Comparison of ENCODE assay signal across 8 cellular contexts in genomic region chr17:17476865-17477467, GRCh38. TPM values are rescaled to one million over a fixed set of nuclear protein-coding genes. Genes with fewer than 3 reads are reported as not detected.
DNase-seq lines count a peak whose midpoint lies in the region; ATAC-seq and TF ChIP-seq lines count a peak whose summit lies in the region.

TSS of gene MED9 (plus strand) at chr17:17477000. CDS start at chr17:17477042, 42 bp downstream.

- CTCF ChIA-PET in activated CD4-positive, alpha-beta T cell treated with anti-CD3 and anti-CD28 coated beads, Interleukin-2, amount 10 ng/mL, durations not matched to agents 7 days and 5 days (lab: Charles Lee) = no interaction called here

- H3K4me1 ChIP-seq in ACC112 (ENCODE audit: control insufficient read depth, insufficient read depth, low read length, unreplicated experiment) = peaks cover 16% of the 10 kb centered on the region

- no peak for TF ChIP-seq CTCF in coronary artery (IDR thresholded peaks at IDR 0.05)

- H3K27me3 ChIP-seq in ACC112 (ENCODE audit: insufficient read depth, low read length) = no peaks in the 10 kb centered on the region

- H3K27ac Mint-ChIP-seq in activated CD4-positive, alpha-beta T cell treated with anti-CD3 and anti-CD28 coated beads, Interleukin-2, amount 10 ng/mL, durations not matched to agents 7 days and 5 days = peak within 1 kb of the TSS; percentile 89

- H3K4me3 ChIP-seq in ACC112 (ENCODE audit: low read depth, low read length) (peak within 1 kb of the TSS; percentile 95), coronary artery (peak within 1 kb of the TSS; percentile 99)

- H3K79me2 ChIP-seq in ACC112 (ENCODE audit: control insufficient read depth, insufficient read depth, low read length, unreplicated experiment) = peaks cover 51% of the 10 kb centered on the region

- H3K27me3 Mint-ChIP-seq in activated CD4-positive, alpha-beta T cell treated with anti-CD3 and anti-CD28 coated beads, Interleukin-2, amount 10 ng/mL, durations not matched to agents 7 days and 5 days = peaks cover 14% of the 10 kb centered on the region

- H3K9me3 Mint-ChIP-seq in activated CD4-positive, alpha-beta T cell treated with anti-CD3 and anti-CD28 coated beads, Interleukin-2, amount 10 ng/mL, durations not matched to agents 7 days and 5 days = no peaks in the 10 kb centered on the region

- H3K36me3 Mint-ChIP-seq in activated CD4-positive, alpha-beta T cell treated with anti-CD3 and anti-CD28 coated beads, Interleukin-2, amount 10 ng/mL, durations not matched to agents 7 days and 5 days (ENCODE audit: low read depth) = peaks cover 10% of the 10 kb centered on the region

- intact Hi-C loops in left colon (cut with DNase I, micrococcal nuclease) = no loop called here

- peak within 1 kb of the TSS; percentile 19 for H2AFZ ChIP-seq in ACC112 (ENCODE audit: low read length, unreplicated experiment)

- ATAC-seq in GM18909 (IDR thresholded peaks at IDR 0.05; ENCODE audit: poor library complexity, unreplicated experiment) (peak; percentile 82), HG03354 (IDR thresholded peaks at IDR 0.05; ENCODE audit: poor library complexity, severe bottlenecking, unreplicated experiment) (peak; percentile 87), left colon (peak; percentile 99)

- peak within 1 kb of the TSS; percentile 95 for H3K4me3 Mint-ChIP-seq in activated CD4-positive, alpha-beta T cell treated with anti-CD3 and anti-CD28 coated beads, Interleukin-2, amount 10 ng/mL, durations not matched to agents 7 days and 5 days

- H3K27ac ChIP-seq in ACC112 (ENCODE audit: low read depth, low read length) (peak within 1 kb of the TSS; percentile 77), coronary artery (peak within 1 kb of the TSS; percentile 93 to 95)

- peaks cover 46% of the 10 kb centered on the region for H3K4me1 Mint-ChIP-seq in activated CD4-positive, alpha-beta T cell treated with anti-CD3 and anti-CD28 coated beads, Interleukin-2, amount 10 ng/mL, durations not matched to agents 7 days and 5 days

- H3K36me3 ChIP-seq in ACC112 (ENCODE audit: insufficient read depth, low read length) = no peaks in the 10 kb centered on the region

- POLR2A ChIA-PET in activated CD4-positive, alpha-beta T cell treated with anti-CD3 and anti-CD28 coated beads, Interleukin-2, amount 10 ng/mL, durations not matched to agents 7 days and 5 days (lab: Charles Lee) = no interaction called here

- DNase-seq in NCI-H526 treated with DMSO at 0.1 percent for 48 hours (lab: John Stamatoyannopoulos, UW) = peak; percentile 62
- DNase-seq in activated CD4-positive, alpha-beta T cell treated with anti-CD3 and anti-CD28 coated beads, Interleukin-2, amount 10 ng/mL, durations not matched to agents 7 days and 5 days = peak; percentile 94
- peak; percentile 93 for DNase-seq in coronary artery (ENCODE audit: low spot score)
- DNase-seq in left colon = peak; percentile 91 to 95
- DNase-seq in stimulated activated CD4-positive, alpha-beta T cell treated with anti-CD3 and anti-CD28 coated beads, Interleukin-1b, Interleukin-23, amount 100 ng/mL, for 24 hours (ENCODE audit: low read depth in 4 of 4, low spot score in 1 of 4) = peak; percentile 86 to 96 (median 92)

RNA-seq across cellular contexts. Expression of gene MED9, which starts in this region (rescaled TPM):
- 10 to 100 TPM; 14.3 to 14.6 TPM for total RNA-seq in activated CD4-positive, alpha-beta T cell treated with anti-CD3 and anti-CD28 coated beads, Interleukin-2, amount 10 ng/mL, durations not matched to agents 7 days and 5 days
- 10 to 100 TPM; 19.5 to 20.4 TPM for total RNA-seq in left colon

Comparison
In these comparisons a context has a peak if more than half of its experiments do, and no peak if none do; other contexts are left out.
1. Peak in every context shown above with its lines: DNase-seq, ATAC-seq, H3K4me3 ChIP-seq and H3K27ac ChIP-seq.